9 cellular contexts compared by ENCODE assay signal in genomic region chr19:12784871-12785430, GRCh38. TPM values are rescaled to one million over a fixed set of nuclear protein-coding genes. Genes with fewer than 3 reads are reported as not detected.
DNase-seq lines count a peak whose midpoint lies in the region; ATAC-seq and TF ChIP-seq lines count a peak whose summit lies in the region.
"Had no signal": no experiment of that assay in that cellular context is flagged by ENCODE, and none has a peak within 500 bp of the region (broad histone marks: within the 10 kb centered on the region; RNA-seq: fewer than 3 reads in every experiment).

No MANE protein-coding gene starts in this region.

- H3F3A ChIP-seq in OCI-LY1 (ENCODE audit: insufficient read depth, low read length), result no peaks in the 10 kb centered on the region

- no peak for TF ChIP-seq CTCF in CD8-positive, alpha-beta T cell (IDR thresholded peaks at IDR 0.05)
- TF ChIP-seq CTCF in OCI-LY1 (IDR thresholded peaks at IDR 0.05; ENCODE audit: low read length), result no peak

- no peaks in the 10 kb centered on the region for H3K9me3 Mint-ChIP-seq in CD8-positive, alpha-beta T cell
- no peaks in the 10 kb centered on the region for H3K9me3 Mint-ChIP-seq in effector memory CD8-positive, alpha-beta T cell

- no peaks in the 10 kb centered on the region for H3K27me3 Mint-ChIP-seq in CD8-positive, alpha-beta T cell (ENCODE audit: low read depth)
- no peaks in the 10 kb centered on the region for H3K27me3 Mint-ChIP-seq in effector memory CD8-positive, alpha-beta T cell

- ATAC-seq in CD8-positive, alpha-beta T cell, result peak; percentile 0
- ATAC-seq in effector memory CD8-positive, alpha-beta T cell (replicated peaks), result peak; percentile 13
- ATAC-seq: mucosa of descending colon had no signal

- intact Hi-C loops in CD8-positive, alpha-beta T cell (cut with DNase I, micrococcal nuclease), result loop anchor here in 1 of 2 experiments (5.0 kb wide), 2 partner anchors 367 to 382 kb away; partner anchors contain the start of genes IER2 and STX10

- no peak overlapping the region for H3K27ac Mint-ChIP-seq in CD8-positive, alpha-beta T cell
- no peak overlapping the region for H3K27ac Mint-ChIP-seq in effector memory CD8-positive, alpha-beta T cell

- no peaks in the 10 kb centered on the region for H3K79me2 ChIP-seq in OCI-LY1 (ENCODE audit: insufficient read depth, low read length)

- H3K27ac ChIP-seq in CD8-positive, alpha-beta T cell (ENCODE audit: low read depth, low read length), result peak overlapping the region; percentile 91
- H3K27ac ChIP-seq in OCI-LY1 (ENCODE audit: low read depth, low read length, poor library complexity, severe bottlenecking) (peak overlapping the region; percentile 74), rectal smooth muscle tissue (ENCODE audit: low read depth, low read length) (peak overlapping the region; percentile 41)

- H3K9ac ChIP-seq in OCI-LY1 (ENCODE audit: low read length), result no peak overlapping the region; the same call in 1 of the 2 replicates
- no peak overlapping the region for H3K9ac ChIP-seq in rectal smooth muscle tissue (ENCODE audit: low read length)

- POLR2A ChIA-PET in CD8-positive, alpha-beta T cell (lab: Charles Lee), result no interaction called here

- CTCF ChIA-PET in CD8-positive, alpha-beta T cell (lab: Charles Lee), result no interaction called here

- no peaks in the 10 kb centered on the region for H3K9me3 ChIP-seq in CD8-positive, alpha-beta T cell (ENCODE audit: low read length)
- H3K9me3 ChIP-seq in OCI-LY1 (ENCODE audit: low read length), result no peaks in the 10 kb centered on the region
- H3K9me3 ChIP-seq: mucosa of descending colon had no signal

- H3K36me3 ChIP-seq in CD8-positive, alpha-beta T cell (ENCODE audit: insufficient read depth, low read length), result no peaks in the 10 kb centered on the region
- H3K36me3 ChIP-seq in OCI-LY1 (ENCODE audit: insufficient read depth, low read length) (no peaks in the 10 kb centered on the region), rectal smooth muscle tissue (ENCODE audit: control insufficient read depth, insufficient read depth, low read length) (no peaks in the 10 kb centered on the region)

- H3K27me3 ChIP-seq in CD8-positive, alpha-beta T cell (ENCODE audit: insufficient read depth, low read length), result no peaks in the 10 kb centered on the region
- H3K27me3 ChIP-seq in OCI-LY1 (ENCODE audit: insufficient read depth, low read length), result no peaks in the 10 kb centered on the region
- H3K27me3 ChIP-seq in rectal smooth muscle tissue (ENCODE audit: control insufficient read depth, insufficient read depth, low read length), result no peaks in the 10 kb centered on the region

- H3K36me3 Mint-ChIP-seq in CD8-positive, alpha-beta T cell, result no peaks in the 10 kb centered on the region
- peaks cover 13% of the 10 kb centered on the region for H3K36me3 Mint-ChIP-seq in effector memory CD8-positive, alpha-beta T cell (ENCODE audit: insufficient read depth)

- H3K4me1 ChIP-seq in CD8-positive, alpha-beta T cell (ENCODE audit: insufficient read depth, low read length), result peaks cover 60% of the 10 kb centered on the region
- H3K4me1 ChIP-seq in OCI-LY1 (ENCODE audit: insufficient read depth, low read length, severe bottlenecking) (peaks cover 67% of the 10 kb centered on the region), rectal smooth muscle tissue (ENCODE audit: control insufficient read depth, insufficient read depth, low read length) (peaks cover 25% of the 10 kb centered on the region)

- no peak overlapping the region for H3K4me3 ChIP-seq in CD8-positive, alpha-beta T cell (ENCODE audit: low read depth, low read length)
- H3K4me3 ChIP-seq in OCI-LY1 (ENCODE audit: low read depth, low read length, poor library complexity, severe bottlenecking), result no peak overlapping the region
- H3K4me3 ChIP-seq in rectal smooth muscle tissue (ENCODE audit: low read length), result no peak overlapping the region
- H3K4me3 ChIP-seq: mucosa of descending colon had no signal

- peaks cover 35% of the 10 kb centered on the region for H3K4me1 Mint-ChIP-seq in CD8-positive, alpha-beta T cell (ENCODE audit: low read depth)
- peaks cover 16% of the 10 kb centered on the region in 2 donors for H3K4me1 Mint-ChIP-seq in effector memory CD8-positive, alpha-beta T cell (ENCODE audit: low read depth in 2 of 2)

- H4K20me1 ChIP-seq in OCI-LY1 (ENCODE audit: insufficient read depth, low read length), result no peaks in the 10 kb centered on the region

- no peak overlapping the region for H3K4me2 ChIP-seq in OCI-LY1 (ENCODE audit: low read length)

- H3K4me3 Mint-ChIP-seq in CD8-positive, alpha-beta T cell, result no peak overlapping the region
- H3K4me3 Mint-ChIP-seq in effector memory CD8-positive, alpha-beta T cell, result no peak overlapping the region

- H3K9me2 ChIP-seq in OCI-LY1 (ENCODE audit: low read depth, low read length), result no peaks in the 10 kb centered on the region

- H2AFZ ChIP-seq in OCI-LY1 (ENCODE audit: low read length), result no peak overlapping the region

- DNase-seq in CD8-positive, alpha-beta T cell, result peak in 3 of 7 experiments; percentile 36 to 65 (median 39)
- DNase-seq in effector memory CD8-positive, alpha-beta T cell, result peak; percentile 58 to 65 (median 64)
- DNase-seq in NCI-H2081 treated with DMSO at 0.1 percent for 48 hours (lab: John Stamatoyannopoulos, UW) (no peak), NCI-H345 treated with DMSO at 0.1 percent for 48 hours (lab: John Stamatoyannopoulos, UW; ENCODE audit: unreplicated experiment) (no peak), NK-92 (lab: John Stamatoyannopoulos, UW; ENCODE audit: unreplicated experiment) (no peak)
- DNase-seq in stimulated activated CD4-positive, alpha-beta T cell treated with anti-CD3 and anti-CD28 coated beads, Interleukin-2, amount 100 ng/mL, for 48 hours, result no peak

RNA-seq across cellular contexts. Expression of gene JUNB, which starts 6.3 kb away (rescaled TPM):
- total RNA-seq in CD8-positive, alpha-beta T cell, result 1,000 to 10,000 TPM; 2,704 to 2,791 TPM

RNA-seq across cellular contexts. Expression of gene HOOK2, which starts 9.6 kb away (rescaled TPM):
- total RNA-seq in CD8-positive, alpha-beta T cell, result 10 to 100 TPM; 13.2 to 13.6 TPM

RNA-seq across cellular contexts. Expression of gene PRDX2, which starts 16.6 kb away (rescaled TPM):
- 10 to 100 TPM; 57.5 to 59.1 TPM for total RNA-seq in CD8-positive, alpha-beta T cell

RNA-seq across cellular contexts. Expression of gene THSD8, which starts 16.9 kb away (rescaled TPM):
- total RNA-seq in CD8-positive, alpha-beta T cell, result under 1 TPM in 1 of 2 experiments, not detected in 1; 0.79 TPM

RNA-seq across cellular contexts. Expression of gene RNASEH2A, which starts 21.4 kb away (rescaled TPM):
- total RNA-seq in CD8-positive, alpha-beta T cell, result 1 to 10 TPM; 1.3 to 2.2 TPM

Comparison
In these comparisons a context has a peak if more than half of its experiments do, and no peak if none do; other contexts are left out.
1. DNase-seq: peak in effector memory CD8-positive, alpha-beta T cell (3 of 3); none in NCI-H2081 treated with DMSO at 0.1 percent for 48 hours (single experiment), stimulated activated CD4-positive, alpha-beta T cell treated with anti-CD3 and anti-CD28 coated beads, Interleukin-2, amount 100 ng/mL, for 48 hours (0 of 2), NCI-H345 treated with DMSO at 0.1 percent for 48 hours (single experiment) and NK-92 (single experiment).
2. H3K27ac ChIP-seq: peak in every context shown above with its lines; median percentile 91 in CD8-positive, alpha-beta T cell; 74 in OCI-LY1; 41 in rectal smooth muscle tissue.